ENCODE assay signal across 18 cellular contexts in genomic region chr5:128009399-128009798, GRCh38.
"Had no signal": no experiment of that assay in that cellular context is flagged by ENCODE, and none has a peak within 500 bp of the region (broad histone marks: within the 10 kb centered on the region; RNA-seq: fewer than 3 reads in every experiment).

No MANE protein-coding gene starts in this region.

- H3K27ac Mint-ChIP-seq: activated CD4-positive, alpha-beta memory T cell treated with anti-CD3 and anti-CD28 coated beads for 36 hours; activated naive CD8-positive, alpha-beta T cell had no signal

- H3K9me3 Mint-ChIP-seq: activated CD4-positive, alpha-beta memory T cell treated with anti-CD3 and anti-CD28 coated beads for 36 hours; effector memory CD8-positive, alpha-beta T cell had no signal

- H3K4me3 Mint-ChIP-seq: activated CD4-positive, alpha-beta memory T cell treated with anti-CD3 and anti-CD28 coated beads for 36 hours; activated naive CD8-positive, alpha-beta T cell; effector memory CD8-positive, alpha-beta T cell had no signal

- H3K36me3 ChIP-seq: cardiac muscle cell, left ventricle myocardium inferior, right atrium auricular region, upper lobe of right lung had no signal

- DNase-seq: activated CD4-positive, alpha-beta memory T cell treated with anti-CD3 and anti-CD28 coated beads for 36 hours; activated CD4-positive, alpha-beta T cell treated with anti-CD3 and anti-CD28 coated beads for 4 hours; activated T-cell treated with anti-CD3 and anti-CD28 coated beads for 4 hours; dermis blood vessel endothelial cell; effector memory CD8-positive, alpha-beta T cell; foreskin keratinocyte; hippocampal formation; kidney glomerular epithelial cell; left ventricle myocardium inferior; mammary epithelial cell; stimulated activated CD4-positive, alpha-beta T cell treated with anti-CD3 and anti-CD28 coated beads, Interleukin-12 subunit alpha, Interleukin-12 subunit beta, amount 100 ng/mL, for 4 hours; stimulated activated CD4-positive, alpha-beta T cell treated with anti-CD3 and anti-CD28 coated beads, Interleukin-1b, Interleukin-23, amount 100 ng/mL, for 48 hours; stimulated activated CD8-positive, alpha-beta memory T cell treated with anti-CD3 and anti-CD28 coated beads, Interleukin-4, amount 100 ng/mL, for 48 hours; stimulated activated naive CD4-positive, alpha-beta T cell; upper lobe of right lung had no signal

- H3K27ac ChIP-seq: cardiac muscle cell, foreskin keratinocyte, left ventricle myocardium inferior, right atrium auricular region, upper lobe of right lung had no signal

- H3K36me3 Mint-ChIP-seq: activated CD4-positive, alpha-beta memory T cell treated with anti-CD3 and anti-CD28 coated beads for 36 hours had no signal

- ATAC-seq: effector memory CD8-positive, alpha-beta T cell; foreskin keratinocyte; upper lobe of right lung had no signal

- H3K9me3 ChIP-seq: left ventricle myocardium inferior, right atrium auricular region, upper lobe of right lung had no signal

- H3K4me1 ChIP-seq: foreskin keratinocyte, right atrium auricular region, upper lobe of right lung had no signal

- H3K4me3 ChIP-seq: cardiac muscle cell, left ventricle myocardium inferior, right atrium auricular region, upper lobe of right lung had no signal

- H3K27me3 Mint-ChIP-seq: activated CD4-positive, alpha-beta memory T cell treated with anti-CD3 and anti-CD28 coated beads for 36 hours; activated naive CD8-positive, alpha-beta T cell; effector memory CD8-positive, alpha-beta T cell had no signal

- H3K27me3 ChIP-seq: cardiac muscle cell, foreskin keratinocyte, right atrium auricular region, upper lobe of right lung had no signal
